In genomic region chr2:166373951-166374350, GRCh38 we compare ENCODE assay signal across 8 cellular contexts. TPM values are rescaled to one million over a fixed set of nuclear protein-coding genes. Genes with fewer than 3 reads are reported as not detected.
DNase-seq lines count a peak whose midpoint lies in the region; ATAC-seq and TF ChIP-seq lines count a peak whose summit lies in the region.

No MANE protein-coding gene starts in this region.

- H3K9me2 ChIP-seq in GM23338 (ENCODE audit: insufficient read depth): no peaks in the 10 kb centered on the region

- H4K20me1 ChIP-seq in GM23338 (replicated peaks; ENCODE audit: insufficient read depth) (no peaks in the 10 kb centered on the region), neural progenitor cell (ENCODE audit: low read depth) (no peaks in the 10 kb centered on the region)

- no peaks in the 10 kb centered on the region for H3K9me3 ChIP-seq in neural progenitor cell (ENCODE audit: low read depth)

- H3K4me2 ChIP-seq in GM23338: peak overlapping the region; percentile 72
- no peak overlapping the region for H3K4me2 ChIP-seq in neural progenitor cell

- no peaks in the 10 kb centered on the region for H3F3A ChIP-seq in GM23338 (replicated peaks; ENCODE audit: low read depth)
- peaks cover 22% of the 10 kb centered on the region for H3F3A ChIP-seq in neural progenitor cell (ENCODE audit: low read depth)

- TF ChIP-seq CTCF in GM23338 (conservative IDR thresholded peaks at IDR 0.05; ENCODE audit: low read depth in 2 of 2) (no peak), neural progenitor cell (IDR thresholded peaks at IDR 0.05) (no peak)

- no peak overlapping the region for H2AFZ ChIP-seq in GM23338
- no peak overlapping the region for H2AFZ ChIP-seq in neural progenitor cell (replicated peaks)

- no peaks in the 10 kb centered on the region for H3K9me3 Mint-ChIP-seq in GM23338
- H3K9me3 Mint-ChIP-seq in dendritic cell treated with granulocyte-macrophage colony-stimulating factor and Interleukin-4, amounts not matched to agents 40 ng/mL and 50 ng/mL, for 4 days: no peaks in the 10 kb centered on the region
- no peaks in the 10 kb centered on the region for H3K9me3 Mint-ChIP-seq in neural progenitor cell

- intact Hi-C loops in dendritic cell treated with granulocyte-macrophage colony-stimulating factor and Interleukin-4, amounts not matched to agents 40 ng/mL and 50 ng/mL, for 4 days (cut with micrococcal nuclease): no loop called here

- peaks cover 43% of the 10 kb centered on the region for H3K4me1 Mint-ChIP-seq in GM23338
- H3K4me1 Mint-ChIP-seq in dendritic cell treated with granulocyte-macrophage colony-stimulating factor and Interleukin-4, amounts not matched to agents 40 ng/mL and 50 ng/mL, for 4 days (ENCODE audit: low read depth): peaks cover 24% of the 10 kb centered on the region
- peaks cover 10% of the 10 kb centered on the region for H3K4me1 Mint-ChIP-seq in neural progenitor cell

- peaks cover 31% of the 10 kb centered on the region for H3K4me1 ChIP-seq in GM23338 (ENCODE audit: insufficient read depth)
- peaks cover 10% of the 10 kb centered on the region for H3K4me1 ChIP-seq in neural progenitor cell

- ATAC-seq in GM23338 (no peak), HG02884 (IDR thresholded peaks at IDR 0.05; ENCODE audit: unreplicated experiment) (no peak), GM19455 (IDR thresholded peaks at IDR 0.05; ENCODE audit: unreplicated experiment) (no peak)

- no peak overlapping the region for H3K27ac Mint-ChIP-seq in GM23338
- no peak overlapping the region for H3K27ac Mint-ChIP-seq in dendritic cell treated with granulocyte-macrophage colony-stimulating factor and Interleukin-4, amounts not matched to agents 40 ng/mL and 50 ng/mL, for 4 days
- H3K27ac Mint-ChIP-seq in neural progenitor cell: no peak overlapping the region

- H3K4me3 Mint-ChIP-seq in GM23338: peak overlapping the region; percentile 28; the same call in 2 of the 3 replicates
- peak overlapping the region; percentile 39 for H3K4me3 Mint-ChIP-seq in dendritic cell treated with granulocyte-macrophage colony-stimulating factor and Interleukin-4, amounts not matched to agents 40 ng/mL and 50 ng/mL, for 4 days
- H3K4me3 Mint-ChIP-seq in neural progenitor cell: no peak overlapping the region

- H3K9ac ChIP-seq in neural progenitor cell: no peak overlapping the region

- DNase-seq in 8988T (peak; percentile 8), GM23338 (ENCODE audit: low spot score) (peak; percentile 9), NCI-H510A (lab: John Stamatoyannopoulos, UW) (peak; percentile 31), ureter (ENCODE audit: low spot score) (no peak), neural progenitor cell (ENCODE audit: low spot score) (no peak)

- H3K27ac ChIP-seq in GM23338 (ENCODE audit: low read depth) (no peak overlapping the region), neural progenitor cell (no peak overlapping the region)

- H3K36me3 ChIP-seq in GM23338 (ENCODE audit: insufficient read depth): no peaks in the 10 kb centered on the region
- no peaks in the 10 kb centered on the region for H3K36me3 ChIP-seq in neural progenitor cell

- H3K27me3 ChIP-seq in GM23338 (ENCODE audit: insufficient read depth) (no peaks in the 10 kb centered on the region), neural progenitor cell (peaks cover 49% of the 10 kb centered on the region)

- H3K36me3 Mint-ChIP-seq in GM23338 (ENCODE audit: low read depth): no peaks in the 10 kb centered on the region
- H3K36me3 Mint-ChIP-seq in dendritic cell treated with granulocyte-macrophage colony-stimulating factor and Interleukin-4, amounts not matched to agents 40 ng/mL and 50 ng/mL, for 4 days (ENCODE audit: low read depth): peaks cover 17% of the 10 kb centered on the region
- no peaks in the 10 kb centered on the region for H3K36me3 Mint-ChIP-seq in neural progenitor cell

- H3K4me3 ChIP-seq in GM23338 (no peak overlapping the region), neural progenitor cell (no peak overlapping the region)

- no peaks in the 10 kb centered on the region for H3K79me2 ChIP-seq in GM23338 (replicated peaks; ENCODE audit: insufficient read depth)
- no peaks in the 10 kb centered on the region for H3K79me2 ChIP-seq in neural progenitor cell (ENCODE audit: low read depth)

- peaks cover 3% of the 10 kb centered on the region for H3K27me3 Mint-ChIP-seq in GM23338 (ENCODE audit: insufficient read depth, low read depth, poor library complexity)
- peaks cover 16% of the 10 kb centered on the region for H3K27me3 Mint-ChIP-seq in dendritic cell treated with granulocyte-macrophage colony-stimulating factor and Interleukin-4, amounts not matched to agents 40 ng/mL and 50 ng/mL, for 4 days
- H3K27me3 Mint-ChIP-seq in neural progenitor cell (ENCODE audit: insufficient read depth, low read depth): peaks cover 18% of the 10 kb centered on the region

TF ChIP-seq in GM23338, 12 proteins besides CTCF, POLR2A, EP300 and RAD21 (continues in another document):
- TF ChIP-seq REST (IDR thresholded peaks at IDR 0.05; ENCODE audit: unreplicated experiment): no peak
- no peak for TF ChIP-seq NANOG (IDR thresholded peaks at IDR 0.05; ENCODE audit: borderline replicate concordance)

RNA-seq across cellular contexts. Expression of gene SCN9A, which starts 1.8 kb away (rescaled TPM):
- 8.8 and 10.5 TPM in 2 replicates for total RNA-seq in GM23338 (2014; rRNA removed; shearing (Covaris generic))
- polyA plus RNA-seq in GM23338 (2016; fragmentation: Nextera tagmentation; extraction: Ambion mirVana): 8.1 and 9.5 TPM in 2 replicates
- total RNA-seq in ureter (3.1 TPM), neural progenitor cell (ENCODE audit: low replicate concordance) (1.1 and 1.2 TPM in 2 replicates)

Comparison
In these comparisons a context has a peak if more than half of its experiments do, and no peak if none do; other contexts are left out.
1. DNase-seq: peak in 8988T (single experiment), GM23338 (single experiment) and NCI-H510A (single experiment); none in ureter (single experiment) and neural progenitor cell (single experiment).